In genomic region chr17:38702900-38703741, GRCh38 we compare ENCODE assay signal across 1 cellular context.
TF ChIP-seq lines count a peak whose summit lies in the region.

No MANE protein-coding gene starts in this region.

TF ChIP-seq in IMR-90, 13 proteins besides CTCF, POLR2A, EP300 and RAD21:
- TF ChIP-seq CEBPB (IDR thresholded peaks at IDR 0.05; ENCODE audit: low read depth, low read length) (no peak), MAZ (IDR thresholded peaks at IDR 0.05; ENCODE audit: borderline replicate concordance, low read depth, low read length) (no peak), SMC3 (IDR thresholded peaks at IDR 0.05; ENCODE audit: low read depth, low read length) (no peak), BHLHE40 (IDR thresholded peaks at IDR 0.05; ENCODE audit: low read depth, low read length) (no peak), RFX5 (IDR thresholded peaks at IDR 0.05; ENCODE audit: low read depth, low read length) (no peak), MXI1 (IDR thresholded peaks at IDR 0.05; ENCODE audit: borderline replicate concordance, low read depth, low read length) (no peak), MAFK (IDR thresholded peaks at IDR 0.05; ENCODE audit: low read depth, low read length) (no peak), CHD1 (IDR thresholded peaks at IDR 0.05; ENCODE audit: low read depth, low read length) (no peak)
- TF ChIP-seq, protein P1, sequence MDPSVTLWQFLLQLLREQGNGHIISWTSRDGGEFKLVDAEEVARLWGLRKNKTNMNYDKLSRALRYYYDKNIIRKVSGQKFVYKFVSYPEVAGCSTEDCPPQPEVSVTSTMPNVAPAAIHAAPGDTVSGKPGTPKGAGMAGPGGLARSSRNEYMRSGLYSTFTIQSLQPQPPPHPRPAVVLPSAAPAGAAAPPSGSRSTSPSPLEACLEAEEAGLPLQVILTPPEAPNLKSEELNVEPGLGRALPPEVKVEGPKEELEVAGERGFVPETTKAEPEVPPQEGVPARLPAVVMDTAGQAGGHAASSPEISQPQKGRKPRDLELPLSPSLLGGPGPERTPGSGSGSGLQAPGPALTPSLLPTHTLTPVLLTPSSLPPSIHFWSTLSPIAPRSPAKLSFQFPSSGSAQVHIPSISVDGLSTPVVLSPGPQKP (IDR thresholded peaks at IDR 0.05; ENCODE audit: borderline replicate concordance, low read depth, low read length), result no peak
